30 cellular contexts compared by ENCODE assay signal in the genomic region with DNA sequence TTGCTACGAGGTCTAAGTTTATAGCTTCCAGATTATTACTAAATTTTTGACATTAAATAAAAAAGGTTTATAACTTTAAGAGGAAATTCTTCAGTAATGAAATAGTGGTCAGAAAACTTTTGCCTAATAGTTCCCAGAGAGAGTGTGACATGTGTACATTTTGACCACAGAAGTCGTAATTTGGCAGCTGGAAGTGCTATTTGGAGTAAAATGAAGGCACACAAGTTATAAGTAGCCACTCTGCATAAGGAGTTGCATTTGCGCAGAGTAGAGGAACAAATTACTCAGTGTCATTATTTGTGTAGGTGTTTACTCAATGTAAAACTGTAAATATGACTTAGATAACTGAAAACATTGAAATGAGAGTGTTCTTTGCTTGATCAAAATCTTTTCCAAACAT.
"Had no signal": no experiment of that assay in that cellular context is flagged by ENCODE, and none has a peak within 500 bp of the region (broad histone marks: within the 10 kb centered on the region; RNA-seq: fewer than 3 reads in every experiment).

No MANE protein-coding gene starts in this region.

- H3K9me3 Mint-ChIP-seq: activated naive CD4-positive, alpha-beta T cell treated with anti-CD3 and anti-CD28 coated beads for 36 hours; activated naive CD8-positive, alpha-beta T cell treated with anti-CD3 and anti-CD28 coated beads for 36 hours; memory B cell; naive thymus-derived CD8-positive, alpha-beta T cell; neural crest cell had no signal

- H3K27me3 Mint-ChIP-seq: activated naive CD8-positive, alpha-beta T cell treated with anti-CD3 and anti-CD28 coated beads for 36 hours; memory B cell; naive thymus-derived CD8-positive, alpha-beta T cell; T-helper 17 cell had no signal

- H3K27ac ChIP-seq: adrenal gland, brain microvascular endothelial cell, gastrocnemius medialis, hepatocyte, parathyroid adenoma, psoas muscle, sigmoid colon, suprapubic skin, tibial artery, upper lobe of right lung, WERI-Rb-1 had no signal

- H2AFZ ChIP-seq: hepatocyte, parathyroid adenoma had no signal

- H3K4me2 ChIP-seq: hepatocyte had no signal

- H3K9me3 ChIP-seq: adrenal gland, gastrocnemius medialis, psoas muscle, sigmoid colon, suprapubic skin, tibial artery, upper lobe of right lung had no signal

- H3K4me3 ChIP-seq: adrenal gland, gastrocnemius medialis, hepatocyte, psoas muscle, sigmoid colon, suprapubic skin, tibial artery, upper lobe of right lung had no signal

- H3K36me3 ChIP-seq: adrenal gland, brain microvascular endothelial cell, gastrocnemius medialis, sigmoid colon, suprapubic skin, tibial artery, upper lobe of right lung, WERI-Rb-1 had no signal

- H3K36me3 Mint-ChIP-seq: activated naive CD8-positive, alpha-beta T cell treated with anti-CD3 and anti-CD28 coated beads for 36 hours; memory B cell had no signal

- H3K4me3 Mint-ChIP-seq: activated naive CD4-positive, alpha-beta T cell treated with anti-CD3 and anti-CD28 coated beads for 36 hours; activated naive CD8-positive, alpha-beta T cell treated with anti-CD3 and anti-CD28 coated beads for 36 hours; memory B cell; naive thymus-derived CD8-positive, alpha-beta T cell; neural crest cell; T-helper 17 cell had no signal

- H3K9ac ChIP-seq: parathyroid adenoma had no signal

- H3K4me1 Mint-ChIP-seq: memory B cell; naive thymus-derived CD8-positive, alpha-beta T cell; T-helper 17 cell had no signal

- H3K27ac Mint-ChIP-seq: activated naive CD4-positive, alpha-beta T cell treated with anti-CD3 and anti-CD28 coated beads for 36 hours; activated naive CD8-positive, alpha-beta T cell treated with anti-CD3 and anti-CD28 coated beads for 36 hours; memory B cell; naive thymus-derived CD8-positive, alpha-beta T cell; T-helper 17 cell had no signal

- ATAC-seq: activated CD4-positive, CD25-positive, alpha-beta regulatory T cell treated with anti-CD3 and anti-CD28 coated beads, Interleukin-2, amount 50 U/mL, for 24 hours; gastrocnemius medialis; naive thymus-derived CD8-positive, alpha-beta T cell; psoas muscle; T-helper 17 cell; upper lobe of right lung had no signal

- H3K4me1 ChIP-seq: adrenal gland, gastrocnemius medialis, parathyroid adenoma, psoas muscle, sigmoid colon, suprapubic skin, tibial artery, upper lobe of right lung had no signal

- H3K27me3 ChIP-seq: adrenal gland, brain microvascular endothelial cell, gastrocnemius medialis, hepatocyte, sigmoid colon, suprapubic skin, tibial artery, upper lobe of right lung had no signal

- DNase-seq: activated CD4-positive, alpha-beta T cell treated with anti-CD3 and anti-CD28 coated beads for 48 hours; activated CD4-positive, alpha-beta T cell treated with anti-CD3 and anti-CD28 coated beads, Interleukin-2, amount 50 U/mL, for 48 hours; activated CD8-positive, alpha-beta memory T cell treated with anti-CD3 and anti-CD28 coated beads for 24 hours; activated effector memory CD4-positive, alpha-beta T cell treated with Interleukin-2 at 50 U/mL for 16 hours; activated naive CD4-positive, alpha-beta T cell treated with anti-CD3 and anti-CD28 coated beads for 36 hours; activated naive CD8-positive, alpha-beta T cell treated with anti-CD3 and anti-CD28 coated beads for 36 hours; adrenal gland; brain microvascular endothelial cell; caudate nucleus; gastrocnemius medialis; glutamatergic neuron; islet precursor cell; midbrain; naive thymus-derived CD8-positive, alpha-beta T cell; occipital lobe; psoas muscle; sigmoid colon; stimulated activated CD4-positive, alpha-beta T cell treated with anti-CD3 and anti-CD28 coated beads, Interleukin-15, amount 100 ng/mL, for 24 hours; stimulated activated naive CD4-positive, alpha-beta T cell; T-helper 17 cell; T1000; tibial artery; upper lobe of right lung; WERI-Rb-1 had no signal

- H3K79me2 ChIP-seq: hepatocyte, parathyroid adenoma had no signal
